Comparison of ENCODE assay signal across 28 cellular contexts in genomic region chr6:10561566-10562088, GRCh38. TPM values are rescaled to one million over a fixed set of nuclear protein-coding genes. Genes with fewer than 3 reads are reported as not detected.
DNase-seq lines count a peak whose midpoint lies in the region; ATAC-seq and TF ChIP-seq lines count a peak whose summit lies in the region.
"Had no signal": no experiment of that assay in that cellular context is flagged by ENCODE, and none has a peak within 500 bp of the region (broad histone marks: within the 10 kb centered on the region; RNA-seq: fewer than 3 reads in every experiment).

No MANE protein-coding gene starts in this region.

- peak overlapping the region in 4 of 10 experiments; percentile 2 to 34 (median 16); a peak in 3 of 20 replicates for H3K4me3 ChIP-seq in BLaER1 treated with 17β-estradiol and CSF1 and Interleukin-3, amounts not matched to agents 10 nM and 100 nM
- peak overlapping the region in 1 of 2 donors; percentile 50 for H3K4me3 ChIP-seq in gastroesophageal sphincter
- H3K4me3 ChIP-seq in trophoblast cell (ENCODE audit: low read depth, low read length): no peak overlapping the region
- H3K4me3 ChIP-seq: pancreas, right lobe of liver, upper lobe of left lung had no signal

- no peak for TF ChIP-seq EP300 in gastroesophageal sphincter (IDR thresholded peaks at IDR 0.05)

- H3K79me2 ChIP-seq in trophoblast cell (ENCODE audit: control insufficient read depth, insufficient read depth, low read length, poor library complexity): no peaks in the 10 kb centered on the region

- H3K79me1 ChIP-seq in trophoblast cell (ENCODE audit: low read length): peaks cover 3% of the 10 kb centered on the region

- H4K91ac ChIP-seq in trophoblast cell (ENCODE audit: low read depth, low read length): no peak overlapping the region

- H2BK12ac ChIP-seq in trophoblast cell (ENCODE audit: low read length): no peak overlapping the region

- no peak overlapping the region for H2AK5ac ChIP-seq in trophoblast cell (ENCODE audit: low read length)

- H3K4me2 ChIP-seq in BLaER1 treated with 17β-estradiol and CSF1 and Interleukin-3, amounts not matched to agents 10 nM and 100 nM: peak overlapping the region; percentile 43 to 92 (median 70)
- H3K4me2 ChIP-seq in trophoblast cell (ENCODE audit: low read length): no peak overlapping the region
- H3K4me2 ChIP-seq: SK-N-SH had no signal

- no peak for ATAC-seq in gastroesophageal sphincter
- ATAC-seq in HG03097 (IDR thresholded peaks at IDR 0.05; ENCODE audit: low FRiP score, unreplicated experiment): no peak
- ATAC-seq in GM18517 (IDR thresholded peaks at IDR 0.05; ENCODE audit: unreplicated experiment): no peak
- ATAC-seq: left lobe of liver; natural killer cell; pancreas; right lobe of liver; stimulated activated naive CD8-positive, alpha-beta T cell treated with anti-CD3 and anti-CD28 coated beads, Interleukin-15, Interleukin-2, amounts not matched to agents 100 U/mL and 50 U/mL, for 24 hours; T-helper 17 cell had no signal

- no peak overlapping the region for H3K14ac ChIP-seq in trophoblast cell (ENCODE audit: low read length)

- H3K36me3 Mint-ChIP-seq in brain: peaks cover 54% of the 10 kb centered on the region
- H3K36me3 Mint-ChIP-seq: natural killer cell had no signal

- 17 to 27% methylated on average over 6 to 8 of the region's 8 CpGs for WGBS in gastroesophageal sphincter (ENCODE audit: low coverage in 1 of 2), 2 donors
- WGBS in trophoblast cell (ENCODE audit: extremely low coverage, insufficient coverage, insufficient read length): no CpG with 5 or more reads among the region's 8 CpGs

- peak overlapping the region in 6 of 11 experiments; percentile 11 to 68 (median 50); a peak in 9 of 22 replicates for H3K27ac ChIP-seq in BLaER1 treated with 17β-estradiol and CSF1 and Interleukin-3, amounts not matched to agents 10 nM and 100 nM
- H3K27ac ChIP-seq in gastroesophageal sphincter (peak overlapping the region; percentile 65 to 87 (median 78)), trophoblast cell (ENCODE audit: low read depth, low read length) (no peak overlapping the region)
- H3K27ac ChIP-seq: epithelial cell of prostate, pancreas, right lobe of liver, upper lobe of left lung, VCaP had no signal

- peak overlapping the region; percentile 36 for H4K8ac ChIP-seq in trophoblast cell (ENCODE audit: low read depth, low read length)

- no peak overlapping the region for H2AFZ ChIP-seq in trophoblast cell (ENCODE audit: insufficient read depth, low read length, poor library complexity)

- H3K9me3 Mint-ChIP-seq in brain: peaks cover 0 to 14% (median 0%) of the 10 kb centered on the region in 5 experiments
- H3K9me3 Mint-ChIP-seq: activated T-helper 1 cell treated with anti-CD3 and anti-CD28 coated beads, Interleukin-12 subunit alpha, Interleukin-12 subunit beta, Interleukin-2, Interleukin-4 antibody, amounts not matched to agents 30 ng/mL and 10 ng/mL and 1 ng/mL, durations not matched to agents 14 hours and 24 hours and 36 hours; natural killer cell had no signal

- no peak overlapping the region for H3K18ac ChIP-seq in trophoblast cell (ENCODE audit: low read length)

- H3K23ac ChIP-seq in trophoblast cell (ENCODE audit: low read length): no peak overlapping the region

- H3K4me1 ChIP-seq in BLaER1 treated with 17β-estradiol and CSF1 and Interleukin-3, amounts not matched to agents 10 nM and 100 nM: peaks cover 32 to 39% (median 34%) of the 10 kb centered on the region in 10 experiments
- peaks cover 0 to 60% (median 4%) of the 10 kb centered on the region in 3 donors for H3K4me1 ChIP-seq in gastroesophageal sphincter
- peaks cover 0 to 8% of the 10 kb centered on the region in 2 experiments for H3K4me1 ChIP-seq in trophoblast cell (ENCODE audit: control insufficient read depth in 1 of 2, insufficient read depth in 2 of 2, low read length in 2 of 2)

- H4K12ac ChIP-seq in trophoblast cell (ENCODE audit: low read depth, low read length): no peak overlapping the region

- no peak for TF ChIP-seq POLR2A in gastroesophageal sphincter (IDR thresholded peaks at IDR 0.05)

- no peaks in the 10 kb centered on the region for H3K27me3 ChIP-seq in BLaER1 treated with 17β-estradiol and CSF1 and Interleukin-3, amounts not matched to agents 10 nM and 100 nM
- H3K27me3 ChIP-seq in gastroesophageal sphincter: no peaks in the 10 kb centered on the region
- no peaks in the 10 kb centered on the region for H3K27me3 ChIP-seq in trophoblast cell (ENCODE audit: insufficient read depth, low read length)
- H3K27me3 ChIP-seq: pancreas, right lobe of liver, upper lobe of left lung had no signal

- H3K4me3 Mint-ChIP-seq in brain: peak overlapping the region; percentile 14 to 93 (median 17)
- H3K4me3 Mint-ChIP-seq: activated T-helper 1 cell treated with anti-CD3 and anti-CD28 coated beads, Interleukin-12 subunit alpha, Interleukin-12 subunit beta, Interleukin-2, Interleukin-4 antibody, amounts not matched to agents 30 ng/mL and 10 ng/mL and 1 ng/mL, durations not matched to agents 14 hours and 24 hours and 36 hours; natural killer cell; T-helper 17 cell had no signal

- peaks cover 0 to 5% (median 0%) of the 10 kb centered on the region in 11 experiments; a peak in 1 of 22 replicates for H3K36me3 ChIP-seq in BLaER1 treated with 17β-estradiol and CSF1 and Interleukin-3, amounts not matched to agents 10 nM and 100 nM
- no peaks in the 10 kb centered on the region for H3K36me3 ChIP-seq in gastroesophageal sphincter
- peaks cover 4 to 8% of the 10 kb centered on the region in 2 experiments for H3K36me3 ChIP-seq in trophoblast cell (ENCODE audit: control insufficient read depth in 1 of 2, insufficient read depth in 2 of 2, low read length in 2 of 2)
- H3K36me3 ChIP-seq: pancreas, right lobe of liver had no signal

- no peaks in the 10 kb centered on the region for H4K20me1 ChIP-seq in BLaER1 treated with 17β-estradiol and CSF1 and Interleukin-3, amounts not matched to agents 10 nM and 100 nM

- H3K4ac ChIP-seq in trophoblast cell (ENCODE audit: low read depth, low read length): no peak overlapping the region

- DNase-seq in trophoblast cell (no peak), GM20000 (ENCODE audit: low spot score) (no peak), NCI-H524 treated with DMSO at 0.1 percent for 48 hours (lab: John Stamatoyannopoulos, UW) (no peak)
- DNase-seq: activated naive CD4-positive, alpha-beta T cell treated with anti-CD3 and anti-CD28 coated beads, Interleukin-2, amount 50 U/mL, for 16 hours; amygdala; COR-L47; dorsolateral prefrontal cortex; natural killer cell; NCI-H1092 treated with DMSO at 0.1 percent for 48 hours; NCI-H2029; NCI-H226; NCI-H748 treated with DMSO at 0.1 percent for 48 hours; pancreas; right lobe of liver; SK-N-SH; stimulated activated CD4-positive, alpha-beta T cell treated with anti-CD3 and anti-CD28 coated beads, Interleukin-4, amount 100 ng/mL, for 4 hours; stimulated activated naive CD8-positive, alpha-beta T cell treated with anti-CD3 and anti-CD28 coated beads, Interleukin-15, Interleukin-2, amounts not matched to agents 100 U/mL and 50 U/mL, for 24 hours; T-helper 17 cell; upper lobe of left lung had no signal

- H3K27ac Mint-ChIP-seq in brain: peak overlapping the region in 2 of 5 experiments; percentile 9 to 12
- H3K27ac Mint-ChIP-seq: activated T-helper 1 cell treated with anti-CD3 and anti-CD28 coated beads, Interleukin-12 subunit alpha, Interleukin-12 subunit beta, Interleukin-2, Interleukin-4 antibody, amounts not matched to agents 30 ng/mL and 10 ng/mL and 1 ng/mL, durations not matched to agents 14 hours and 24 hours and 36 hours; natural killer cell; T-helper 17 cell had no signal

- H3K9me3 ChIP-seq in BLaER1 treated with 17β-estradiol and CSF1 and Interleukin-3, amounts not matched to agents 10 nM and 100 nM (replicated peaks in 1 of 11): no peaks in the 10 kb centered on the region
- no peaks in the 10 kb centered on the region for H3K9me3 ChIP-seq in gastroesophageal sphincter
- no peaks in the 10 kb centered on the region for H3K9me3 ChIP-seq in trophoblast cell (ENCODE audit: insufficient read depth, low read depth, low read length)
- H3K9me3 ChIP-seq: pancreas, right lobe of liver, SK-N-SH, upper lobe of left lung had no signal

- no peak for TF ChIP-seq CTCF in brain (conservative IDR thresholded peaks at IDR 0.05)
- TF ChIP-seq CTCF in gastroesophageal sphincter (IDR thresholded peaks at IDR 0.05): no peak
- no peak for TF ChIP-seq CTCF in GM20000 (IDR thresholded peaks at IDR 0.05; ENCODE audit: extremely low read depth, missing control alignments)

- peak overlapping the region in 3 of 11 experiments; percentile 28 to 42 (median 30); a peak in 4 of 22 replicates for H3K9ac ChIP-seq in BLaER1 treated with 17β-estradiol and CSF1 and Interleukin-3, amounts not matched to agents 10 nM and 100 nM
- peak overlapping the region; percentile 55 for H3K9ac ChIP-seq in trophoblast cell (ENCODE audit: low read length)
- H3K9ac ChIP-seq: SK-N-SH had no signal

- H3K4me1 Mint-ChIP-seq in brain: peaks cover 78% of the 10 kb centered on the region
- H3K4me1 Mint-ChIP-seq: natural killer cell had no signal

- no peak overlapping the region for H2BK120ac ChIP-seq in trophoblast cell (ENCODE audit: insufficient read depth, low read length, poor library complexity)

- no peak overlapping the region for H2BK5ac ChIP-seq in trophoblast cell (ENCODE audit: low read depth, low read length, poor library complexity)

- peaks cover 5% of the 10 kb centered on the region for H3K27me3 Mint-ChIP-seq in brain
- H3K27me3 Mint-ChIP-seq: T-helper 17 cell had no signal

RNA-seq across cellular contexts. Expression of gene GCNT2, which starts 40.5 kb away (rescaled TPM):
- polyA plus RNA-seq in brain (ENCODE audit: insufficient read depth, low read depth, low replicate concordance): 9.3 TPM
- total RNA-seq in gastroesophageal sphincter: 10 to 100 TPM; 14.9 to 36.7 (median 23.6) TPM
- 16.5 and 17.2 TPM in 2 replicates for polyA plus RNA-seq in trophoblast cell (2013)
